Comparison of ENCODE assay signal across 8 cellular contexts in genomic region chr17:59841667-59842263, GRCh38. TPM values are rescaled to one million over a fixed set of nuclear protein-coding genes. Genes with fewer than 3 reads are reported as not detected.
A peak's percentile ranks its signal among the peaks of the same experiment; 100 is the strongest.
DNase-seq lines count a peak whose midpoint lies in the region; ATAC-seq and TF ChIP-seq lines count a peak whose summit lies in the region.
"Not testable (repeated sequence)": the region's sequence is repeated elsewhere in the genome, so short reads cannot be mapped to it uniquely, and the experiment has no call there.

No MANE protein-coding gene starts in this region.

- H3K36me3 ChIP-seq in endocrine pancreas (ENCODE audit: control insufficient read depth, insufficient read depth, low read length); suprapubic skin: not testable (repeated sequence)
- H3K36me3 ChIP-seq in osteoblast (ENCODE audit: insufficient read depth, low read length): peaks cover 34% of the 10 kb centered on the region

- H3K79me2 ChIP-seq in osteoblast (ENCODE audit: insufficient read depth, low read length): peaks cover 37% of the 10 kb centered on the region

- H3K4me3 ChIP-seq in endocrine pancreas (ENCODE audit: control insufficient read depth, insufficient read depth, low read length) (peak overlapping the region; percentile 98), osteoblast (ENCODE audit: insufficient read depth, low read length) (peak overlapping the region; percentile 85), suprapubic skin (peak overlapping the region; percentile 66)

- not testable (repeated sequence) for H4K20me1 ChIP-seq in osteoblast (ENCODE audit: insufficient read depth, low read length)

- not testable (repeated sequence) for TF ChIP-seq EP300 in suprapubic skin (IDR thresholded peaks at IDR 0.05)

- intact Hi-C loops in CD14-positive monocyte (cut with micrococcal nuclease): loop anchor here (5.0 to 10.0 kb wide), 2 partner anchors 34 to 217 kb away; no protein-coding TSS in a partner anchor

- not testable (repeated sequence) for TF ChIP-seq POLR2A in suprapubic skin (IDR thresholded peaks at IDR 0.05)

- H3K27ac ChIP-seq in osteoblast (ENCODE audit: low read depth, low read length) (peak overlapping the region; percentile 99), suprapubic skin (peak overlapping the region; percentile 97)

- not testable (repeated sequence) for H3K27me3 ChIP-seq in endocrine pancreas (ENCODE audit: control insufficient read depth, insufficient read depth, low read length); osteoblast (ENCODE audit: insufficient read depth, low read length); suprapubic skin

- H3K4me1 ChIP-seq in endocrine pancreas (ENCODE audit: control insufficient read depth, insufficient read depth, low read length): not testable (repeated sequence)
- H3K4me1 ChIP-seq in osteoblast (ENCODE audit: insufficient read depth, low read length) (peaks cover 27% of the 10 kb centered on the region), suprapubic skin (peaks cover 77% of the 10 kb centered on the region)

- H3K36me3 Mint-ChIP-seq in CD14-positive monocyte (peaks cover 43 to 52% of the 10 kb centered on the region in 2 donors), HFFc6 (ENCODE audit: low read depth) (peaks cover 48% of the 10 kb centered on the region), immature natural killer cell (peaks cover 6 to 31% (median 8%) of the 10 kb centered on the region in 3 donors)
- H3K36me3 Mint-ChIP-seq in T-helper 2 cell treated with Interferon-gamma antibody and Interleukin-4, amounts not matched to agents 5 μg/mL and 100 μg/mL, for 36 hours (ENCODE audit: low read depth): peaks cover 57% of the 10 kb centered on the region
- H3K36me3 Mint-ChIP-seq in activated naive CD8-positive, alpha-beta T cell treated with anti-CD3 and anti-CD28 coated beads, Interleukin-2, amount 50 U/mL, for 24 hours (ENCODE audit: low read depth): peaks cover 62% of the 10 kb centered on the region

- DNase-seq in CD14-positive monocyte (ENCODE audit: low spot score); HFFc6; T-helper 2 cell treated with Interferon-gamma antibody and Interleukin-4, amounts not matched to agents 5 μg/mL and 100 μg/mL, for 36 hours (ENCODE audit: low spot score); activated naive CD8-positive, alpha-beta T cell treated with anti-CD3 and anti-CD28 coated beads, Interleukin-2, amount 50 U/mL, for 24 hours; immature natural killer cell; osteoblast (ENCODE audit: insufficient read length, low spot score, missing footprints); suprapubic skin (ENCODE audit: low spot score in 2 of 2): not testable (repeated sequence)

- H2AFZ ChIP-seq in osteoblast (ENCODE audit: low read length): not testable (repeated sequence)

- not testable (repeated sequence) for H3K27me3 Mint-ChIP-seq in CD14-positive monocyte (ENCODE audit: low read depth in 3 of 3); T-helper 2 cell treated with Interferon-gamma antibody and Interleukin-4, amounts not matched to agents 5 μg/mL and 100 μg/mL, for 36 hours (ENCODE audit: low read depth); activated naive CD8-positive, alpha-beta T cell treated with anti-CD3 and anti-CD28 coated beads, Interleukin-2, amount 50 U/mL, for 24 hours; immature natural killer cell (ENCODE audit: low read depth in 3 of 3)
- H3K27me3 Mint-ChIP-seq in HFFc6 (ENCODE audit: insufficient read depth): peaks cover 80% of the 10 kb centered on the region

- not testable (repeated sequence) for H3K9me3 ChIP-seq in endocrine pancreas (ENCODE audit: control insufficient read depth, low read length); osteoblast (ENCODE audit: low read depth, low read length); suprapubic skin

- peaks cover 59% of the 10 kb centered on the region for H3K4me1 Mint-ChIP-seq in CD14-positive monocyte
- H3K4me1 Mint-ChIP-seq in HFFc6 (ENCODE audit: low read depth): peaks cover 67% of the 10 kb centered on the region
- peaks cover 41% of the 10 kb centered on the region for H3K4me1 Mint-ChIP-seq in T-helper 2 cell treated with Interferon-gamma antibody and Interleukin-4, amounts not matched to agents 5 μg/mL and 100 μg/mL, for 36 hours (ENCODE audit: low read depth)
- peaks cover 85% of the 10 kb centered on the region for H3K4me1 Mint-ChIP-seq in activated naive CD8-positive, alpha-beta T cell treated with anti-CD3 and anti-CD28 coated beads, Interleukin-2, amount 50 U/mL, for 24 hours
- H3K4me1 Mint-ChIP-seq in immature natural killer cell: peaks cover 55 to 68% of the 10 kb centered on the region in 2 donors

- WGBS in suprapubic skin: 36% methylated on average over 7 of the region's 7 CpGs

- not testable (repeated sequence) for H3K9me3 Mint-ChIP-seq in CD14-positive monocyte; T-helper 2 cell treated with Interferon-gamma antibody and Interleukin-4, amounts not matched to agents 5 μg/mL and 100 μg/mL, for 36 hours; activated naive CD8-positive, alpha-beta T cell treated with anti-CD3 and anti-CD28 coated beads, Interleukin-2, amount 50 U/mL, for 24 hours; immature natural killer cell
- H3K9me3 Mint-ChIP-seq in HFFc6: peaks cover 60% of the 10 kb centered on the region

- not testable (repeated sequence) for TF ChIP-seq CTCF in CD14-positive monocyte (IDR thresholded peaks at IDR 0.05); HFFc6 (IDR thresholded peaks at IDR 0.05); osteoblast (IDR thresholded peaks at IDR 0.05; ENCODE audit: extremely low read depth, low read depth, low read length); suprapubic skin (IDR thresholded peaks at IDR 0.05)

- H3K4me3 Mint-ChIP-seq in CD14-positive monocyte (peak overlapping the region; percentile 98 to 100), HFFc6 (peak overlapping the region; percentile 98), immature natural killer cell (peak overlapping the region in 4 of 5 donors; percentile 33 to 94 (median 69))
- peak overlapping the region; percentile 99 for H3K4me3 Mint-ChIP-seq in T-helper 2 cell treated with Interferon-gamma antibody and Interleukin-4, amounts not matched to agents 5 μg/mL and 100 μg/mL, for 36 hours
- peak overlapping the region; percentile 92 for H3K4me3 Mint-ChIP-seq in activated naive CD8-positive, alpha-beta T cell treated with anti-CD3 and anti-CD28 coated beads, Interleukin-2, amount 50 U/mL, for 24 hours

- H3K9ac ChIP-seq in endocrine pancreas (ENCODE audit: control insufficient read depth, insufficient read depth, low read length): not testable (repeated sequence)

- peak overlapping the region; percentile 72 for H3K4me2 ChIP-seq in osteoblast (ENCODE audit: insufficient read depth, low read length)

- H3K27ac Mint-ChIP-seq in CD14-positive monocyte: peak overlapping the region; percentile 91 to 100 (median 96)
- H3K27ac Mint-ChIP-seq in HFFc6: peak overlapping the region; percentile 99
- peak overlapping the region; percentile 99 for H3K27ac Mint-ChIP-seq in T-helper 2 cell treated with Interferon-gamma antibody and Interleukin-4, amounts not matched to agents 5 μg/mL and 100 μg/mL, for 36 hours
- H3K27ac Mint-ChIP-seq in activated naive CD8-positive, alpha-beta T cell treated with anti-CD3 and anti-CD28 coated beads, Interleukin-2, amount 50 U/mL, for 24 hours: peak overlapping the region; percentile 100
- H3K27ac Mint-ChIP-seq in immature natural killer cell: peak overlapping the region; percentile 58 to 99 (median 90)

- not testable (repeated sequence) for ATAC-seq in activated naive CD8-positive, alpha-beta T cell treated with anti-CD3 and anti-CD28 coated beads, Interleukin-2, amount 50 U/mL, for 24 hours

RNA-seq across cellular contexts. Expression of gene TUBD1, which starts 51.0 kb away (rescaled TPM):
- polyA plus RNA-seq in CD14-positive monocyte (1 to 10 TPM; 2.9 to 7.3 TPM), immature natural killer cell (10 to 100 TPM in 2 of 3 donors, 1 to 10 TPM in 1; 8.8 to 12.7 (median 10.1) TPM)
- total RNA-seq in HFFc6 (2021; fragmentation: NEBNext Ultra II Directional; extraction: Animal tissue kit (Norgen Biotek cat#: 25700)): 1 to 10 TPM; 2.9 to 4.0 (median 3.3) TPM
- total RNA-seq in osteoblast (4.0 and 4.4 TPM in 2 replicates), suprapubic skin (10 to 100 TPM in 2 of 4 donors, 1 to 10 TPM in 2; 4.2 to 18.9 (median 9.1) TPM)

RNA-seq across cellular contexts. Expression of gene RPS6KB1, which starts 51.2 kb away (rescaled TPM):
- polyA plus RNA-seq in CD14-positive monocyte: 10 to 100 TPM; 15.8 to 15.9 TPM
- total RNA-seq in HFFc6 (2021; fragmentation: NEBNext Ultra II Directional; extraction: Animal tissue kit (Norgen Biotek cat#: 25700)): 10 to 100 TPM; 25.5 to 30.2 (median 27.9) TPM
- 10 to 100 TPM; 10.4 to 24.7 (median 14.5) TPM for polyA plus RNA-seq in immature natural killer cell
- total RNA-seq in osteoblast: 29.0 and 30.4 TPM in 2 replicates
- total RNA-seq in suprapubic skin: 10 to 100 TPM; 21.1 to 77.5 (median 28.4) TPM
